Comparison of ENCODE assay signal across 20 cellular contexts in genomic region chr10:2949221-2949947, GRCh38.
DNase-seq lines count a peak whose midpoint lies in the region; ATAC-seq and TF ChIP-seq lines count a peak whose summit lies in the region.
"Had no signal": no experiment of that assay in that cellular context is flagged by ENCODE, and none has a peak within 500 bp of the region (broad histone marks: within the 10 kb centered on the region; RNA-seq: fewer than 3 reads in every experiment).

No MANE protein-coding gene starts in this region.

- H3K79me2 ChIP-seq in SK-N-SH (ENCODE audit: insufficient read depth): no peaks in the 10 kb centered on the region

- peaks cover 10 to 24% (median 16%) of the 10 kb centered on the region in 4 donors for H3K4me1 Mint-ChIP-seq in CD4-positive, alpha-beta memory T cell
- no peaks in the 10 kb centered on the region for H3K4me1 Mint-ChIP-seq in central memory CD8-positive, alpha-beta T cell

- H3F3A ChIP-seq in SK-N-SH (replicated peaks; ENCODE audit: insufficient read depth): no peaks in the 10 kb centered on the region

- no peaks in the 10 kb centered on the region for H3K27me3 ChIP-seq in CD4-positive, alpha-beta memory T cell (ENCODE audit: insufficient read depth, low read length)
- H3K27me3 ChIP-seq in Peyer's patch (no peaks in the 10 kb centered on the region), SK-N-SH (ENCODE audit: insufficient read depth) (no peaks in the 10 kb centered on the region; the same call in 1 of the 2 replicates)
- H3K27me3 ChIP-seq: tibial nerve had no signal

- 52% methylated on average over 12 of the region's 12 CpGs for WGBS in SK-N-SH (ENCODE audit: low lambda C conversion rate)

- TF ChIP-seq CTCF in HEK293 (tag by site-specific recombination; IDR thresholded peaks at IDR 0.05): no peak
- TF ChIP-seq CTCF in RWPE1 (conservative IDR thresholded peaks at IDR 0.05; ENCODE audit: low read depth): no peak
- TF ChIP-seq CTCF in Peyer's patch (IDR thresholded peaks at IDR 0.05): no peak
- no peak for TF ChIP-seq CTCF in SK-N-SH (IDR thresholded peaks at IDR 0.05)

- no peak overlapping the region for H3K4me3 ChIP-seq in CD4-positive, alpha-beta memory T cell (ENCODE audit: low read length in 2 of 2)
- H3K4me3 ChIP-seq in HEK293 (ENCODE audit: low read depth, low read length) (peak overlapping the region; percentile 3; the same call in 1 of the 2 replicates), Peyer's patch (no peak overlapping the region), SK-N-SH (ENCODE audit: low read depth in 2 of 2, low read length in 1 of 2) (no peak overlapping the region)
- H3K4me3 ChIP-seq: stomach, tibial nerve had no signal

- no peak overlapping the region for H3K27ac ChIP-seq in CD4-positive, alpha-beta memory T cell (ENCODE audit: low read depth, low read length)
- H3K27ac ChIP-seq in HEK293 (ENCODE audit: extremely low read depth, low read depth, low read length): no peak overlapping the region
- peak overlapping the region; percentile 52 for H3K27ac ChIP-seq in RWPE1
- H3K27ac ChIP-seq in Peyer's patch: no peak overlapping the region
- H3K27ac ChIP-seq in SK-N-SH (ENCODE audit: low read depth in 2 of 2, low read length in 1 of 2): no peak overlapping the region
- H3K27ac ChIP-seq: stomach, tibial nerve had no signal

- H3K9me3 Mint-ChIP-seq in CD4-positive, alpha-beta memory T cell: peaks cover 0 to 3% (median 0%) of the 10 kb centered on the region in 8 donors
- H3K9me3 Mint-ChIP-seq in central memory CD8-positive, alpha-beta T cell: no peaks in the 10 kb centered on the region
- H3K9me3 Mint-ChIP-seq: activated naive CD8-positive, alpha-beta T cell treated with anti-CD3 and anti-CD28 coated beads, Interleukin-2, amount 50 U/mL, for 24 hours; HFFc6 had no signal

- peaks cover 12 to 35% of the 10 kb centered on the region in 2 donors for H3K27me3 Mint-ChIP-seq in CD4-positive, alpha-beta memory T cell
- H3K27me3 Mint-ChIP-seq in central memory CD8-positive, alpha-beta T cell: peaks cover 71% of the 10 kb centered on the region

- CTCF ChIA-PET in CD4-positive, alpha-beta memory T cell (lab: Charles Lee; ENCODE audit: partially characterized antibody): no interaction called here
- CTCF ChIA-PET in HEK293 (lab: Yijun Ruan, JAX) (interaction anchor here (0.7 to 2.3 kb wide), 3 partner anchors 22 to 329 kb away, joined by 3 to 9 read pairs (median 5); no protein-coding TSS in a partner anchor), RWPE1 (lab: Yijun Ruan, JAX) (interaction anchor here (0.6 to 0.7 kb wide), 2 partner anchors 38 to 1652 kb away, joined by 3 read pairs; no protein-coding TSS in a partner anchor), SK-N-SH (lab: Yijun Ruan, JAX) (interaction anchor here (1.3 kb wide), 1 partner anchor 12 kb away, joined by 3 read pairs; no protein-coding TSS in a partner anchor)

- no peak overlapping the region for H3K27ac Mint-ChIP-seq in CD4-positive, alpha-beta memory T cell
- no peak overlapping the region for H3K27ac Mint-ChIP-seq in central memory CD8-positive, alpha-beta T cell (ENCODE audit: low read depth)
- H3K27ac Mint-ChIP-seq: activated naive CD8-positive, alpha-beta T cell treated with anti-CD3 and anti-CD28 coated beads, Interleukin-2, amount 50 U/mL, for 24 hours; HFFc6 had no signal

- H3K9me2 ChIP-seq in SK-N-SH: no peaks in the 10 kb centered on the region

- H3K9ac ChIP-seq in SK-N-SH: no peak overlapping the region

- ATAC-seq in central memory CD8-positive, alpha-beta T cell (replicated peaks; ENCODE audit: extremely low read depth, poor library complexity, severe bottlenecking): no peak
- ATAC-seq in GM21576 (IDR thresholded peaks at IDR 0.05; ENCODE audit: unreplicated experiment): no peak
- ATAC-seq: left cardiac atrium had no signal

- no peak overlapping the region for H2AFZ ChIP-seq in SK-N-SH (ENCODE audit: low read depth)

- intact Hi-C loops in CD4-positive, alpha-beta memory T cell (cut with micrococcal nuclease): no loop called here

- POLR2A ChIA-PET in CD4-positive, alpha-beta memory T cell (lab: Charles Lee; ENCODE audit: partially characterized antibody): no interaction called here
- POLR2A ChIA-PET in HEK293 (lab: Yijun Ruan, JAX): no interaction called here
- POLR2A ChIA-PET in RWPE1 (lab: Yijun Ruan, JAX; ENCODE audit: low non-redundant PET): no interaction called here
- POLR2A ChIA-PET in SK-N-SH (lab: Yijun Ruan, JAX): no interaction called here

- TF ChIP-seq POLR2A in Peyer's patch (IDR thresholded peaks at IDR 0.05): no peak

- DNase-seq in CD4-positive, alpha-beta memory T cell: no peak
- no peak for DNase-seq in RWPE1 (ENCODE audit: low spot score)
- no peak for DNase-seq in central memory CD8-positive, alpha-beta T cell (ENCODE audit: low spot score in 2 of 2)
- no peak for DNase-seq in Peyer's patch
- no peak for DNase-seq in SK-N-SH
- DNase-seq: activated CD4-positive, alpha-beta T cell treated with anti-CD3 and anti-CD28 coated beads for 1 hour; activated gamma-delta T cell; Kasumi-1; left cardiac atrium; NCI-H1092; NCI-H2029; NCI-H226; NCI-H748 treated with DMSO at 0.1 percent for 48 hours; Right ventricle myocardium superior; stomach had no signal

- no peak for TF ChIP-seq RAD21 in SK-N-SH (IDR thresholded peaks at IDR 0.05; ENCODE audit: low read length)

- H3K4me1 ChIP-seq in CD4-positive, alpha-beta memory T cell (ENCODE audit: insufficient read depth, low read length): peaks cover 18% of the 10 kb centered on the region
- H3K4me1 ChIP-seq in HEK293 (ENCODE audit: control insufficient read depth, insufficient read depth, low read length) (no peaks in the 10 kb centered on the region), Peyer's patch (no peaks in the 10 kb centered on the region), SK-N-SH (ENCODE audit: control insufficient read depth in 1 of 2, insufficient read depth in 2 of 2, low read depth in 1 of 2, low read length in 1 of 2) (peaks cover 0 to 3% of the 10 kb centered on the region in 2 experiments; a peak in 1 of 4 replicates)
- H3K4me1 ChIP-seq: stomach, tibial nerve had no signal

- H4K20me1 ChIP-seq in SK-N-SH (ENCODE audit: insufficient read depth): no peaks in the 10 kb centered on the region

- H3K36me3 ChIP-seq in CD4-positive, alpha-beta memory T cell (ENCODE audit: insufficient read depth, low read length): no peaks in the 10 kb centered on the region
- H3K36me3 ChIP-seq in HEK293 (ENCODE audit: control insufficient read depth in 2 of 2, insufficient read depth in 1 of 2, low read length in 2 of 2) (no peaks in the 10 kb centered on the region), Peyer's patch (no peaks in the 10 kb centered on the region), SK-N-SH (replicated peaks in 1 of 2; ENCODE audit: control insufficient read depth in 1 of 2, insufficient read depth in 2 of 2, low read length in 1 of 2) (no peaks in the 10 kb centered on the region)
- H3K36me3 ChIP-seq: stomach, tibial nerve had no signal

- peak overlapping the region in 6 of 8 donors; percentile 2 to 64 (median 40) for H3K4me3 Mint-ChIP-seq in CD4-positive, alpha-beta memory T cell
- peak overlapping the region; percentile 19 for H3K4me3 Mint-ChIP-seq in central memory CD8-positive, alpha-beta T cell
- H3K4me3 Mint-ChIP-seq: activated naive CD8-positive, alpha-beta T cell treated with anti-CD3 and anti-CD28 coated beads, Interleukin-2, amount 50 U/mL, for 24 hours; HFFc6 had no signal

- no peaks in the 10 kb centered on the region for H3K9me3 ChIP-seq in CD4-positive, alpha-beta memory T cell (ENCODE audit: control insufficient read depth in 1 of 2, low read length in 2 of 2)
- H3K9me3 ChIP-seq in HEK293 (ENCODE audit: control insufficient read depth, insufficient read depth, low read depth, low read length) (no peaks in the 10 kb centered on the region), Peyer's patch (no peaks in the 10 kb centered on the region), SK-N-SH (no peaks in the 10 kb centered on the region)
- H3K9me3 ChIP-seq: stomach, tibial nerve had no signal

- TF ChIP-seq EP300 in SK-N-SH (IDR thresholded peaks at IDR 0.05; ENCODE audit: borderline replicate concordance in 1 of 2, low read depth in 1 of 2, low read length in 1 of 2): no peak

- H3K36me3 Mint-ChIP-seq in CD4-positive, alpha-beta memory T cell: no peaks in the 10 kb centered on the region
- no peaks in the 10 kb centered on the region for H3K36me3 Mint-ChIP-seq in central memory CD8-positive, alpha-beta T cell (ENCODE audit: insufficient read depth)

- no peak overlapping the region for H3K4me2 ChIP-seq in SK-N-SH

TF ChIP-seq in SK-N-SH, 30 proteins besides CTCF, POLR2A, EP300 and RAD21 (continues in another document):
- no peak for TF ChIP-seq RXRA (IDR thresholded peaks at IDR 0.05; ENCODE audit: borderline replicate concordance, low read depth)
- no peak for TF ChIP-seq REST (IDR thresholded peaks at IDR 0.05; ENCODE audit: low read depth, low read length)
- TF ChIP-seq USF1 (IDR thresholded peaks at IDR 0.05; ENCODE audit: borderline replicate concordance, low read depth): no peak
